Comparison of ENCODE assay signal across 18 cellular contexts in genomic region chr18:22856870-22857269, GRCh38.
"Had no signal": no experiment of that assay in that cellular context is flagged by ENCODE, and none has a peak within 500 bp of the region (broad histone marks: within the 10 kb centered on the region; RNA-seq: fewer than 3 reads in every experiment).

No MANE protein-coding gene starts in this region.

- H3K4me1 Mint-ChIP-seq: activated B cell treated with CpG ODN at 0.5 μM for 24 hours; activated CD4-positive, alpha-beta T cell treated with anti-CD3 and anti-CD28 coated beads, Interleukin-2, amount 10 ng/mL, durations not matched to agents 24 days and 14 days; naive thymus-derived CD8-positive, alpha-beta T cell had no signal

- DNase-seq: activated B cell treated with CpG ODN at 0.5 μM for 24 hours; activated CD4-positive, alpha-beta T cell treated with anti-CD3 and anti-CD28 coated beads, Interleukin-2, amount 10 ng/mL, durations not matched to agents 24 days and 14 days; activated CD8-positive, alpha-beta memory T cell treated with anti-CD3 and anti-CD28 coated beads for 24 hours; activated naive CD4-positive, alpha-beta T cell treated with anti-CD3 and anti-CD28 coated beads, Interleukin-2, amount 50 U/mL, for 16 hours; body of pancreas; dermis blood vessel endothelial cell; foreskin fibroblast; head of caudate nucleus; left colon; mucosa of descending colon; naive thymus-derived CD8-positive, alpha-beta T cell; psoas muscle; sigmoid colon; stimulated activated CD4-positive, alpha-beta T cell treated with anti-CD3 and anti-CD28 coated beads, Interleukin-12 subunit alpha, Interleukin-12 subunit beta, amount 100 ng/mL, for 4 hours; stimulated activated naive CD4-positive, alpha-beta T cell treated with Interleukin-2 at 50 U/mL for 16 hours had no signal

- H3K27ac Mint-ChIP-seq: activated B cell treated with CpG ODN at 0.5 μM for 24 hours; activated CD4-positive, alpha-beta T cell treated with anti-CD3 and anti-CD28 coated beads, Interleukin-2, amount 10 ng/mL, durations not matched to agents 24 days and 14 days; naive thymus-derived CD8-positive, alpha-beta T cell; T-helper 1 cell treated with Interleukin-12 subunit alpha and Interleukin-12 subunit beta and Interleukin-4 antibody, amounts not matched to agents 30 μg/mL and 1 μg/mL, for 36 hours had no signal

- H3K9me3 ChIP-seq: body of pancreas, esophagus muscularis mucosa, mucosa of descending colon, psoas muscle, sigmoid colon had no signal

- H3K4me3 ChIP-seq: body of pancreas, esophagus muscularis mucosa, mucosa of descending colon, psoas muscle, sigmoid colon had no signal

- H3K4me1 ChIP-seq: body of pancreas, esophagus muscularis mucosa, psoas muscle, sigmoid colon had no signal

- ATAC-seq: body of pancreas; left colon; mucosa of descending colon; naive thymus-derived CD8-positive, alpha-beta T cell; psoas muscle; SK-N-SH treated with all-trans-retinoic acid at 6 μM for 48 hours had no signal

- H3K36me3 ChIP-seq: esophagus muscularis mucosa, sigmoid colon had no signal

- H3K27me3 ChIP-seq: body of pancreas, esophagus muscularis mucosa, sigmoid colon had no signal

- H3K27ac ChIP-seq: body of pancreas, esophagus muscularis mucosa, psoas muscle, sigmoid colon had no signal

- H3K4me3 Mint-ChIP-seq: activated B cell treated with CpG ODN at 0.5 μM for 24 hours; activated CD4-positive, alpha-beta T cell treated with anti-CD3 and anti-CD28 coated beads, Interleukin-2, amount 10 ng/mL, durations not matched to agents 24 days and 14 days; naive thymus-derived CD8-positive, alpha-beta T cell; T-helper 1 cell treated with Interleukin-12 subunit alpha and Interleukin-12 subunit beta and Interleukin-4 antibody, amounts not matched to agents 30 μg/mL and 1 μg/mL, for 36 hours had no signal

- H3K36me3 Mint-ChIP-seq: naive thymus-derived CD8-positive, alpha-beta T cell had no signal

- H3K9me3 Mint-ChIP-seq: activated B cell treated with CpG ODN at 0.5 μM for 24 hours; activated CD4-positive, alpha-beta T cell treated with anti-CD3 and anti-CD28 coated beads, Interleukin-2, amount 10 ng/mL, durations not matched to agents 24 days and 14 days; naive thymus-derived CD8-positive, alpha-beta T cell; T-helper 1 cell treated with Interleukin-12 subunit alpha and Interleukin-12 subunit beta and Interleukin-4 antibody, amounts not matched to agents 30 μg/mL and 1 μg/mL, for 36 hours had no signal
